8 cellular contexts compared by ENCODE assay signal in genomic region chr3:49410844-49411549, GRCh38. TPM values are rescaled to one million over a fixed set of nuclear protein-coding genes. Genes with fewer than 3 reads are reported as not detected.
DNase-seq lines count a peak whose midpoint lies in the region; TF ChIP-seq lines count a peak whose summit lies in the region.

No MANE protein-coding gene starts in this region.

- no peaks in the 10 kb centered on the region for H3K27me3 ChIP-seq in brain microvascular endothelial cell (replicated peaks)

- H3K4me3 ChIP-seq in HFF-Myc (replicated peaks; ENCODE audit: low read depth, low read length), result peak overlapping the region; percentile 88
- H3K4me3 ChIP-seq in brain microvascular endothelial cell (ENCODE audit: low read depth, low read length), result peak overlapping the region; percentile 79
- peak overlapping the region; percentile 99 for H3K4me3 ChIP-seq in urinary bladder (ENCODE audit: low read depth, low read length)

- WGBS in urinary bladder, result under 1% methylated on average over 35 of the region's 35 CpGs

- in situ Hi-C loops in brain microvascular endothelial cell (cut with HindIII; ENCODE audit: low pct_ligation_motif_present, low sequenced_read_pairs), result no loop called here

- no peak for DNase-seq in HFF-Myc (ENCODE audit: extremely low read depth, low read depth)
- DNase-seq in brain microvascular endothelial cell, result no peak
- peak; percentile 10 for DNase-seq in medulla oblongata (ENCODE audit: extremely low spot score)
- DNase-seq in NCI-H146 treated with DMSO at 0.1 percent for 48 hours (lab: John Stamatoyannopoulos, UW; ENCODE audit: unreplicated experiment), result no peak
- no peak for DNase-seq in NCI-H1694 treated with DMSO at 0.1 percent for 48 hours (lab: John Stamatoyannopoulos, UW)
- DNase-seq in GF-D8 (lab: John Stamatoyannopoulos, UW), result no peak

- H3K36me3 ChIP-seq in brain microvascular endothelial cell (replicated peaks), result peaks cover 11% of the 10 kb centered on the region
- H3K36me3 ChIP-seq in urinary bladder (ENCODE audit: insufficient read depth), result no peaks in the 10 kb centered on the region

- H3K27ac ChIP-seq in 22Rv1, result peak overlapping the region; percentile 96
- H3K27ac ChIP-seq in brain microvascular endothelial cell, result peak overlapping the region; percentile 96
- peak overlapping the region; percentile 96 for H3K27ac ChIP-seq in urinary bladder (ENCODE audit: low read depth)

- TF ChIP-seq CTCF in 22Rv1 (IDR thresholded peaks at IDR 0.05) (no peak), HFF-Myc (IDR thresholded peaks at IDR 0.05; ENCODE audit: low read depth, low read length, missing control alignments) (no peak), brain microvascular endothelial cell (IDR thresholded peaks at IDR 0.05; ENCODE audit: low read depth, low read length, missing control alignments) (no peak)

- H3K4me1 ChIP-seq in urinary bladder (ENCODE audit: insufficient read depth), result peaks cover 2% of the 10 kb centered on the region

RNA-seq across cellular contexts. Expression of gene RHOA, which starts 0.8 kb away (rescaled TPM):
- total RNA-seq in urinary bladder, result 308 TPM
- 451 TPM for polyA plus RNA-seq in urinary bladder

RNA-seq across cellular contexts. Expression of gene TCTA, which starts 1.2 kb away (rescaled TPM):
- 11.1 TPM for total RNA-seq in urinary bladder
- 38.4 TPM for polyA plus RNA-seq in urinary bladder

RNA-seq across cellular contexts. Expression of gene AMT, which starts 11.3 kb away (rescaled TPM):
- 6.7 TPM for total RNA-seq in urinary bladder
- 9.7 TPM for polyA plus RNA-seq in urinary bladder

RNA-seq across cellular contexts. Expression of gene NICN1, which starts 18.1 kb away (rescaled TPM):
- total RNA-seq in urinary bladder, result 6.3 TPM
- 13.7 TPM for polyA plus RNA-seq in urinary bladder

RNA-seq across cellular contexts. Expression of gene GPX1, which starts 52.8 kb away (rescaled TPM):
- total RNA-seq in urinary bladder, result 49.2 TPM
- polyA plus RNA-seq in urinary bladder, result 411 TPM
